Comparison of ENCODE assay signal across 21 cellular contexts in the genomic region with DNA sequence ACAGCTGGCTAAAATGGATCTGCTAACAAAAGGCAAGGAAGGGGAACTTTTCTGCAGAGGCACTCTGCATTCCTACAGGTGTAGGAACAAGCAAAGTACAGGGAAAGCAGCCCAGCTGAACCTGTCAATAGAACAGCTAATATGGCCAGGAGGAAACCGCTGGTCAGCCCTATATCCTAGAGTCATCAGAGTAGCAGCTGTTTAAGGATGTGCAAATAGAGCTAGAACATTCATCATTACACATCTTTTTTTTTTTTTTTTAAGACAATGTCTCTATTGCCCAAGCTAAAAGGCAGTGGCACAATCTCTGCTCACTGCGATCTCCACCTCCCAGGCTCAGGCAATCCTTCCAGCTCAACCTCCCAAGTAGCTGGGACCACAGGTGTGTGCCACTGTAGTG.
A peak's percentile ranks its signal among the peaks of the same experiment; 100 is the strongest.
DNase-seq lines count a peak whose midpoint lies in the region; ATAC-seq, FAIRE-seq and TF ChIP-seq lines count a peak whose summit lies in the region.
"Had no signal": no experiment of that assay in that cellular context is flagged by ENCODE, and none has a peak within 500 bp of the region (broad histone marks: within the 10 kb centered on the region; RNA-seq: fewer than 3 reads in every experiment).

No MANE protein-coding gene starts in this region.

- 0 out of 2 replicates have a peak, but pooled peaks cover 2% of the 10 kb centered on the region for H3K4me1 ChIP-seq in IMR-90 (ENCODE audit: control insufficient read depth, insufficient read depth, low read length)
- peaks cover 55% of the 10 kb centered on the region for H3K4me1 ChIP-seq in keratinocyte (ENCODE audit: control insufficient read depth, extremely low read depth, insufficient read depth, low read length)

- no peaks in the 10 kb centered on the region for H3K79me1 ChIP-seq in IMR-90 (ENCODE audit: low read depth in 1 of 2, low read length in 2 of 2)

- no peak overlapping the region for H2BK20ac ChIP-seq in IMR-90 (ENCODE audit: low read depth, low read length)

- H4K91ac ChIP-seq in IMR-90 (ENCODE audit: insufficient read depth, low read depth, low read length) = no peak overlapping the region; the same call in 1 of the 2 replicates

- no peaks in the 10 kb centered on the region for H4K20me1 ChIP-seq in IMR-90 (ENCODE audit: insufficient read depth, low read length)
- no peaks in the 10 kb centered on the region for H4K20me1 ChIP-seq in keratinocyte (ENCODE audit: control insufficient read depth, extremely low read depth, insufficient read depth, low read length)

- FAIRE-seq in keratinocyte (lab: Jason Lieb, UNC) = peak; percentile 79
- FAIRE-seq: K562, urothelium cell line had no signal

- no peak overlapping the region for H3K9ac ChIP-seq in IMR-90 (ENCODE audit: low read depth, low read length)
- H3K9ac ChIP-seq in keratinocyte (ENCODE audit: control insufficient read depth, extremely low read depth, insufficient read depth, low read length) = no peak overlapping the region

- H3K9me1 ChIP-seq in IMR-90 (ENCODE audit: insufficient read depth, low read length) (no peaks in the 10 kb centered on the region), keratinocyte (ENCODE audit: control insufficient read depth, extremely low read depth, insufficient read depth, low read length) (no peaks in the 10 kb centered on the region)

- H4K5ac ChIP-seq in IMR-90 (ENCODE audit: low read depth, low read length) = no peak overlapping the region

- H2AFZ ChIP-seq in IMR-90 (replicated peaks; ENCODE audit: low read length, poor library complexity) = no peak overlapping the region
- no peak overlapping the region for H2AFZ ChIP-seq in keratinocyte (ENCODE audit: control insufficient read depth, low read length)

- H3K36me3 ChIP-seq in IMR-90 (ENCODE audit: control insufficient read depth, insufficient read depth, low read length) (no peaks in the 10 kb centered on the region), keratinocyte (ENCODE audit: control insufficient read depth in 2 of 2, extremely low read depth in 1 of 2, insufficient read depth in 2 of 2, low read length in 2 of 2) (no peaks in the 10 kb centered on the region)
- H3K36me3 ChIP-seq: esophagus muscularis mucosa had no signal

- CTCF ChIA-PET in IMR-90 (lab: Yijun Ruan, JAX) = interaction anchor here (0.6 kb wide), 1 partner anchor 11 kb away, joined by 4 read pairs; no protein-coding TSS in a partner anchor

- no peak overlapping the region for H3K56ac ChIP-seq in IMR-90 (ENCODE audit: extremely low read depth, insufficient read depth, low read length)

- no peak overlapping the region for H3K18ac ChIP-seq in IMR-90 (ENCODE audit: low read depth, low read length)

- no peak overlapping the region for H3K23ac ChIP-seq in IMR-90 (ENCODE audit: low read depth, low read length)

- peak overlapping the region in 1 of 2 experiments; percentile 29; a peak in 1 of 4 replicates for H4K8ac ChIP-seq in IMR-90 (ENCODE audit: low read depth in 2 of 2, low read length in 2 of 2)

- no TSS peak for BruUV-seq in IMR-90 (replicated peaks; lab: Mats Ljungman, UMichigan)

- H3K4me2 ChIP-seq in IMR-90 (ENCODE audit: low read depth, low read length) (no peak overlapping the region), keratinocyte (ENCODE audit: control insufficient read depth, extremely low read depth, insufficient read depth, low read depth, low read length) (peak overlapping the region; percentile 68)

- H3K4ac ChIP-seq in IMR-90 (ENCODE audit: low read depth, low read length) = no peak overlapping the region

- TF ChIP-seq RAD21 in IMR-90 (IDR thresholded peaks at IDR 0.05; ENCODE audit: low read length) = no peak

- H3K27ac ChIP-seq in IMR-90 (ENCODE audit: insufficient read depth, low read length) = no peak overlapping the region
- H3K27ac ChIP-seq in keratinocyte (ENCODE audit: control insufficient read depth, insufficient read depth, low read length) = peak overlapping the region; percentile 60
- H3K27ac ChIP-seq: dorsolateral prefrontal cortex, esophagus muscularis mucosa had no signal

- no peak for TF ChIP-seq CTCF in IMR-90 (conservative IDR thresholded peaks at IDR 0.05; ENCODE audit: low read depth, low read length)
- TF ChIP-seq CTCF in cardiac fibroblast (IDR thresholded peaks at IDR 0.05; ENCODE audit: low read depth, low read length) = no peak
- TF ChIP-seq CTCF in keratinocyte (optimal IDR thresholded peaks at IDR 0.05 in 1 of 3, IDR thresholded peaks at IDR 0.05 in 1 of 3, conservative IDR thresholded peaks at IDR 0.05 in 1 of 3; ENCODE audit: extremely low read depth in 1 of 3, insufficient read depth in 2 of 3, low read length in 3 of 3) = no peak

- H3K9me3 ChIP-seq in IMR-90 (ENCODE audit: control insufficient read depth, insufficient read depth, low read length) (peaks cover 2% of the 10 kb centered on the region; the same call in 1 of the 2 replicates), keratinocyte (ENCODE audit: control insufficient read depth, low read depth, low read length) (no peaks in the 10 kb centered on the region)
- H3K9me3 ChIP-seq: esophagus muscularis mucosa had no signal

- no CpG with 5 or more reads among the region's 2 CpGs for WGBS in IMR-90 (ENCODE audit: extremely low coverage in 2 of 2, insufficient read length in 1 of 2), 2 experiments

- H3K27me3 ChIP-seq in IMR-90 (ENCODE audit: control insufficient read depth, insufficient read depth, low read length) (peaks cover 12% of the 10 kb centered on the region), keratinocyte (ENCODE audit: control insufficient read depth, extremely low read depth, insufficient read depth, low read length) (no peaks in the 10 kb centered on the region)
- H3K27me3 ChIP-seq: esophagus muscularis mucosa had no signal

- intact Hi-C loops in IMR-90 (cut with micrococcal nuclease) = no loop called here

- POLR2A ChIA-PET in IMR-90 (lab: Charles Lee; ENCODE audit: unreplicated experiment) = interaction anchor here (0.6 kb wide), 1 partner anchor 12 kb away, joined by 3 read pairs; no protein-coding TSS in a partner anchor

- H3K79me2 ChIP-seq in keratinocyte (ENCODE audit: control insufficient read depth, insufficient read depth, low read length) = no peaks in the 10 kb centered on the region

- H3K4me3 ChIP-seq in IMR-90 (ENCODE audit: insufficient read depth, low read depth, low read length) = no peak overlapping the region
- H3K4me3 ChIP-seq in cardiac fibroblast (replicated peaks in 1 of 2; ENCODE audit: low read depth in 2 of 2, low read length in 2 of 2) = no peak overlapping the region
- H3K4me3 ChIP-seq in keratinocyte (ENCODE audit: control insufficient read depth in 2 of 3, extremely low read depth in 1 of 3, insufficient read depth in 2 of 3, low read depth in 1 of 3, low read length in 3 of 3) = no peak overlapping the region
- H3K4me3 ChIP-seq: dorsolateral prefrontal cortex, esophagus muscularis mucosa, K562, skin epidermis had no signal

- no peak overlapping the region for H3K14ac ChIP-seq in IMR-90 (replicated peaks; ENCODE audit: low read depth, low read length)

- H2BK120ac ChIP-seq in IMR-90 (ENCODE audit: low read depth, low read length) = peak overlapping the region; percentile 28

- dilution Hi-C loops in IMR-90 (cut with HindIII; ENCODE audit: low sequenced_read_pairs, unreplicated experiment) (no loop called here), keratinocyte (cut with MboI; ENCODE audit: extremely low pct_ligation_motif_present, low sequenced_read_pairs) (no loop called here)

- peak overlapping the region; percentile 87; the same call in 1 of the 3 replicates for H2BK15ac ChIP-seq in IMR-90 (ENCODE audit: low read depth, low read length)

- H2AK9ac ChIP-seq in IMR-90 (replicated peaks; ENCODE audit: low read depth, low read length, poor library complexity) = no peak overlapping the region

- DNase-seq in AML-193 (lab: John Stamatoyannopoulos, UW) = peak; percentile 9 to 12
- no peak for DNase-seq in IMR-90
- peak; percentile 58 to 91 for DNase-seq in cardiac fibroblast (ENCODE audit: low read depth in 2 of 2)
- no peak for DNase-seq in keratinocyte (ENCODE audit: low read depth, low spot score)
- no peak for DNase-seq in epidermal melanocyte (ENCODE audit: insufficient read length, low spot score)
- no peak for DNase-seq in NCI-H2171 treated with DMSO at 0.1 percent for 48 hours (lab: John Stamatoyannopoulos, UW)
- DNase-seq in NCI-H1105 treated with DMSO at 0.1 percent for 48 hours (lab: John Stamatoyannopoulos, UW) = no peak
- DNase-seq: activated CD4-positive, alpha-beta T cell treated with anti-CD3 and anti-CD28 coated beads for 4 hours; CD8-positive, alpha-beta memory T cell; dorsolateral prefrontal cortex; islet precursor cell; naive thymus-derived CD8-positive, alpha-beta T cell; NCI-H1092; NCI-H2081 treated with DMSO at 0.1 percent for 48 hours; stimulated activated CD4-positive, alpha-beta T cell treated with anti-CD3 and anti-CD28 coated beads, Interleukin-2, amount 100 ng/mL, for 48 hours; SW 1271 had no signal

- no peak for TF ChIP-seq POLR2A in IMR-90 (IDR thresholded peaks at IDR 0.05; ENCODE audit: low read depth, low read length)

- H2AK5ac ChIP-seq in IMR-90 (ENCODE audit: low read depth, low read length) = peak overlapping the region; percentile 15; the same call in 1 of the 2 replicates

- no peak overlapping the region for H2BK5ac ChIP-seq in IMR-90 (ENCODE audit: low read depth, low read length, poor library complexity, severe bottlenecking)

- in situ Hi-C loops in IMR-90 (cut with MboI; ENCODE audit: low sequenced_read_pairs) = loop anchor here (25.0 kb wide), 1 partner anchor 919 kb away; no protein-coding TSS in a partner anchor

- ATAC-seq in IMR-90 (ENCODE audit: low read depth) (no peak), HG03175 (IDR thresholded peaks at IDR 0.05; ENCODE audit: unreplicated experiment) (no peak)
- ATAC-seq: K562; naive thymus-derived CD8-positive, alpha-beta T cell had no signal

TF ChIP-seq in IMR-90, 13 proteins besides CTCF, POLR2A, EP300 and RAD21:
- TF ChIP-seq FOS (IDR thresholded peaks at IDR 0.05; ENCODE audit: low read depth, low read length) = no peak

Comparison
In these comparisons a context has a peak if more than half of its experiments do, and no peak if none do; other contexts are left out.
1. DNase-seq: peak in AML-193 (2 of 2) and cardiac fibroblast (2 of 2); none in IMR-90 (single experiment), keratinocyte (single experiment), epidermal melanocyte (single experiment), NCI-H2171 treated with DMSO at 0.1 percent for 48 hours (single experiment) and NCI-H1105 treated with DMSO at 0.1 percent for 48 hours (single experiment).